11 cellular contexts compared by ENCODE assay signal in the genomic region with DNA sequence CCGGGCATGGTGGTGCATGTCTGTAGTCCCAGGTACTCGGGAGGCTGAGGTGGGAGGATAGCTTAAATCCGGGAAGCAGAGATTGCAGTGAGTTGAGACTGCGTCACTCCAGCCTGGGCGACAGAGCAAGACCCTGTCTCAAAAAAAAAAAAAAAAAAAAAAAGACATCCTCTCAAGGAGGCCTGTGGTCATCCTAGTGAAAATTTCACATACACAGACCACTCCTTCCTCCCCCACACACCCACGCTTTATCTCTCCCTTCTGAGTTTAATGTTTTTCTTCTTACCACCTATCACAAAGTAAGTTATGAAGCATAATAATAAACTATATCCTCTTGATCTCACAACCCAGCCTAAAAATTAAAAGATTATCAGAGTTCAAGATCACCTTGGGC. TPM values are rescaled to one million over a fixed set of nuclear protein-coding genes. Genes with fewer than 3 reads are reported as not detected.
A peak's percentile ranks its signal among the peaks of the same experiment; 100 is the strongest.
DNase-seq lines count a peak whose midpoint lies in the region; ATAC-seq, FAIRE-seq and TF ChIP-seq lines count a peak whose summit lies in the region.
"Had no signal": no experiment of that assay in that cellular context is flagged by ENCODE, and none has a peak within 500 bp of the region (broad histone marks: within the 10 kb centered on the region; RNA-seq: fewer than 3 reads in every experiment).

No MANE protein-coding gene starts in this region.

- no peaks in the 10 kb centered on the region for H3K9me2 ChIP-seq in PC-9 (ENCODE audit: insufficient read depth)

- peaks cover 9% of the 10 kb centered on the region for H3K9me3 Mint-ChIP-seq in endodermal cell

- POLR2A ChIA-PET in HepG2 (lab: Yijun Ruan, JAX) (interaction anchor here (0.6 to 2.1 kb wide), 3 partner anchors 10 to 385 kb away, joined by 3 to 5 read pairs (median 4); no protein-coding TSS in a partner anchor), PC-9 (lab: Charles Lee; ENCODE audit: unreplicated experiment) (interaction anchor here (0.6 kb wide), 1 partner anchor 741 kb away, joined by 4 read pairs; no protein-coding TSS in a partner anchor)

- TF ChIP-seq CTCF in HepG2 (CRISPR knock-in tag; IDR thresholded peaks at IDR 0.05) (no peak), right lobe of liver (IDR thresholded peaks at IDR 0.05) (no peak), PC-9 (conservative IDR thresholded peaks at IDR 0.05) (no peak), endodermal cell (conservative IDR thresholded peaks at IDR 0.05) (no peak), testis (IDR thresholded peaks at IDR 0.05) (no peak)

- no peaks in the 10 kb centered on the region; a peak in 1 of 5 replicates for H3K27me3 ChIP-seq in HepG2 (ENCODE audit: control insufficient read depth in 1 of 2, insufficient read depth in 2 of 2, low read length in 2 of 2)
- H3K27me3 ChIP-seq in right lobe of liver: no peaks in the 10 kb centered on the region
- no peaks in the 10 kb centered on the region for H3K27me3 ChIP-seq in PC-9 (ENCODE audit: insufficient read depth, low read depth)
- no peaks in the 10 kb centered on the region for H3K27me3 ChIP-seq in endodermal cell (ENCODE audit: control insufficient read depth, insufficient read depth, low read length, poor library complexity, severe bottlenecking)
- no peaks in the 10 kb centered on the region for H3K27me3 ChIP-seq in testis

- ATAC-seq in HepG2 (no peak), right lobe of liver (no peak), HG03460 (IDR thresholded peaks at IDR 0.05; ENCODE audit: unreplicated experiment) (no peak)

- H3K9me3 ChIP-seq in HepG2 (ENCODE audit: low read length): no peaks in the 10 kb centered on the region
- H3K9me3 ChIP-seq in right lobe of liver: no peaks in the 10 kb centered on the region
- no peaks in the 10 kb centered on the region for H3K9me3 ChIP-seq in PC-9 (ENCODE audit: insufficient read depth, low read depth)
- H3K9me3 ChIP-seq in endodermal cell (ENCODE audit: control insufficient read depth, low read length): peaks cover 9% of the 10 kb centered on the region
- H3K9me3 ChIP-seq in testis: no peaks in the 10 kb centered on the region

- TF ChIP-seq POLR2A in HepG2 (IDR thresholded peaks at IDR 0.05; ENCODE audit: insufficient read depth in 1 of 2, low read depth in 2 of 2, low read length in 2 of 2) (no peak), right lobe of liver (IDR thresholded peaks at IDR 0.05) (no peak), testis (IDR thresholded peaks at IDR 0.05) (no peak)

- in situ Hi-C loops in HepG2 (cut with HindIII; ENCODE audit: extremely low pct_ligation_motif_present, low pct_unique_long_range_greater_than_20kb): no loop called here

- TF ChIP-seq EP300 in HepG2 (IDR thresholded peaks at IDR 0.05; ENCODE audit: low read depth in 2 of 2, low read length in 2 of 2): no peak
- TF ChIP-seq EP300 in HepG2 (CRISPR knock-in tag; IDR thresholded peaks at IDR 0.05; ENCODE audit: borderline replicate concordance): no peak

- H3K4me3 ChIP-seq in HepG2 (replicated peaks in 1 of 3; ENCODE audit: insufficient read depth in 1 of 3, low read depth in 2 of 3, low read length in 3 of 3) (peak overlapping the region in 1 of 3 experiments; percentile 97; a peak in 2 of 6 replicates), right lobe of liver (no peak overlapping the region), PC-9 (peak overlapping the region; percentile 89), endodermal cell (ENCODE audit: low read length) (peak overlapping the region; percentile 93), testis (no peak overlapping the region)

- no peak for FAIRE-seq in HepG2 (lab: Jason Lieb, UNC)

- CTCF ChIA-PET in HepG2 (lab: Yijun Ruan, JAX; ENCODE audit: low intra/inter-chr PET ratio, low total read pairs): no interaction called here
- CTCF ChIA-PET in PC-9 (lab: Charles Lee): no interaction called here

- peaks cover 12% of the 10 kb centered on the region; the same call in 1 of the 2 replicates for H3F3A ChIP-seq in PC-9 (ENCODE audit: insufficient read depth, low read depth)

- H3K36me3 Mint-ChIP-seq in endodermal cell (ENCODE audit: low read depth): peaks cover 11% of the 10 kb centered on the region
- H3K36me3 Mint-ChIP-seq: memory B cell had no signal

- no peaks in the 10 kb centered on the region for H3K27me3 Mint-ChIP-seq in endodermal cell (ENCODE audit: insufficient read depth)

- H3K27ac ChIP-seq in HepG2 (ENCODE audit: extremely low read length, insufficient read depth, low read length) (no peak overlapping the region), right lobe of liver (no peak overlapping the region), PC-9 (no peak overlapping the region), endodermal cell (ENCODE audit: low read depth, low read length) (no peak overlapping the region), testis (peak overlapping the region in 1 of 2 donors; percentile 65)

- H4K20me1 ChIP-seq in HepG2 (ENCODE audit: insufficient read depth, low read length) (no peaks in the 10 kb centered on the region), PC-9 (ENCODE audit: insufficient read depth) (peaks cover 6% of the 10 kb centered on the region; the same call in 1 of the 2 replicates)

- no peak overlapping the region for H3K27ac Mint-ChIP-seq in endodermal cell

- BruUV-seq in HepG2 (replicated peaks; lab: Mats Ljungman, UMichigan): no TSS peak
- BruUV-seq in PC-9 (replicated peaks; lab: Mats Ljungman, UMichigan): no TSS peak

- H3K36me3 ChIP-seq in HepG2 (replicated peaks in 1 of 2; ENCODE audit: control insufficient read depth in 1 of 2, insufficient read depth in 2 of 2, low read length in 2 of 2) (peaks cover 2 to 10% of the 10 kb centered on the region in 2 experiments; a peak in 4 of 5 replicates), right lobe of liver (peaks cover 0 to 10% (median 3%) of the 10 kb centered on the region in 4 donors), PC-9 (ENCODE audit: low read depth) (peaks cover 14% of the 10 kb centered on the region), endodermal cell (ENCODE audit: control insufficient read depth, insufficient read depth, low read length) (peaks cover 16% of the 10 kb centered on the region), testis (ENCODE audit: low read depth, missing control alignments) (no peaks in the 10 kb centered on the region)

- peaks cover 4% of the 10 kb centered on the region for H3K4me1 Mint-ChIP-seq in endodermal cell

- H3K4me2 ChIP-seq in HepG2 (ENCODE audit: low read depth, low read length) (peak overlapping the region; percentile 87), PC-9 (peak overlapping the region; percentile 78)

- H3K9ac ChIP-seq in HepG2 (ENCODE audit: insufficient read depth, low read depth, low read length) (no peak overlapping the region), endodermal cell (ENCODE audit: extremely low read depth, low read length, poor library complexity, severe bottlenecking) (no peak overlapping the region)

- intact Hi-C loops in HepG2 (cut with micrococcal nuclease; ENCODE audit: unreplicated experiment): no loop called here
- intact Hi-C loops in right lobe of liver (cut with DNase I): no loop called here
- intact Hi-C loops in PC-9 (cut with micrococcal nuclease; ENCODE audit: unreplicated experiment): loop anchor here (5.0 kb wide), 1 partner anchor 339 kb away; the partner anchor contains the start of gene PITPNC1
- intact Hi-C loops in testis (cut with DNase I; ENCODE audit: low total_unique reads): no loop called here

- TF ChIP-seq RAD21 in HepG2 (CRISPR knock-in tag; IDR thresholded peaks at IDR 0.05): no peak

- H3K4me1 ChIP-seq in HepG2 (ENCODE audit: insufficient read depth, low read length) (peaks cover 33% of the 10 kb centered on the region), right lobe of liver (peaks cover 0 to 15% (median 6%) of the 10 kb centered on the region in 4 donors), PC-9 (replicated peaks; ENCODE audit: insufficient read depth) (peaks cover 10% of the 10 kb centered on the region), endodermal cell (ENCODE audit: control insufficient read depth, insufficient read depth, low read length) (peaks cover 2% of the 10 kb centered on the region), testis (peaks cover 18% of the 10 kb centered on the region)

- 83% methylated on average over 6 of the region's 6 CpGs for WGBS in HepG2 (ENCODE audit: low lambda C conversion rate)
- WGBS in right lobe of liver (ENCODE audit: insufficient coverage, low coverage, low lambda C conversion rate, missing lambda C conversion rate): 93% methylated on average over 3 of the region's 6 CpGs
- WGBS in endodermal cell (ENCODE audit: insufficient coverage in 1 of 2, insufficient read length in 1 of 2), 2 experiments: 96 to 100% methylated on average over 1 to 6 of the region's 6 CpGs
- 42 to 51% methylated on average over 6 of the region's 6 CpGs for WGBS in testis, 2 donors

- H3K79me2 ChIP-seq in HepG2 (ENCODE audit: insufficient read depth, low read length) (peaks cover 24% of the 10 kb centered on the region), PC-9 (ENCODE audit: low read depth) (peaks cover 33% of the 10 kb centered on the region)

- H3K4me3 Mint-ChIP-seq in endodermal cell: no peak overlapping the region

- no peak for DNase-seq in HepG2 (ENCODE audit: low spot score)
- DNase-seq in right lobe of liver: no peak
- DNase-seq in PC-9: no peak
- DNase-seq in endodermal cell: no peak
- DNase-seq in testis: peak; percentile 18
- DNase-seq in NCI-H510A treated with DMSO at 0.1 percent for 48 hours (lab: John Stamatoyannopoulos, UW): no peak
- DNase-seq in NCI-H226: no peak
- DNase-seq: GF-D8, NCI-H187 had no signal

- H2AFZ ChIP-seq in HepG2 (ENCODE audit: low read length): no peak overlapping the region
- no peak overlapping the region; the same call in 1 of the 2 replicates for H2AFZ ChIP-seq in PC-9

RNA-seq across cellular contexts. Expression of gene NOL11, which starts 1.3 kb away (rescaled TPM):
- total RNA-seq in HepG2 (2016; rRNA removed; fragmentation: Illumina TruSeq; extraction: Trizol) (124 and 187 TPM in 2 replicates), right lobe of liver (10 to 100 TPM; 15.8 to 22.1 (median 19.5) TPM), PC-9 (2021) (22.3 and 38.2 TPM in 2 replicates), endodermal cell (10 to 100 TPM; 48.3 to 60.7 TPM), testis (10 to 100 TPM; 31.4 to 35.6 TPM)
- total RNA-seq in HepG2 (2016; cell fraction: cytosol; rRNA removed; fragmentation: Illumina TruSeq; extraction: Trizol; ENCODE audit: low read depth): 13.5 and 17.7 TPM in 2 replicates
- total RNA-seq in HepG2 (2016; cell fraction: insoluble cytoplasmic fraction; rRNA removed; fragmentation: Illumina TruSeq; extraction: Trizol): 119 and 181 TPM in 2 replicates
- 41.0 and 49.3 TPM in 2 replicates for total RNA-seq in HepG2 (2016; cell fraction: membrane; rRNA removed; fragmentation: Illumina TruSeq; extraction: Trizol)
- total RNA-seq in HepG2 (2016; cell fraction: nucleus; rRNA removed; fragmentation: Illumina TruSeq; extraction: Trizol): 110 and 111 TPM in 2 replicates
- polyA plus RNA-seq in HepG2 (2011; rRNA removed) (33.5 and 45.8 TPM in 2 replicates), testis (ENCODE audit: insufficient read depth, low read depth, low replicate concordance) (20.5 TPM)
- polyA plus RNA-seq in HepG2 (2011; cell fraction: cytosol; rRNA removed): 14.8 and 21.3 TPM in 2 replicates
- 25.9 and 30.0 TPM in 2 replicates for polyA plus RNA-seq in HepG2 (2011; cell fraction: nucleus; rRNA removed)
- 44.1 and 58.2 TPM in 2 replicates for polyA plus RNA-seq in HepG2 (2012)
- 5.1 and 6.9 TPM in 2 replicates for polyA plus RNA-seq in HepG2 (2016; cell fraction: cytosol; fragmentation: Illumina TruSeq; extraction: Trizol; ENCODE audit: low read depth)
- polyA plus RNA-seq in HepG2 (2016; cell fraction: insoluble cytoplasmic fraction; fragmentation: Illumina TruSeq; extraction: Trizol; ENCODE audit: low read depth): 140 and 158 TPM in 2 replicates
- 20.6 and 22.8 TPM in 2 replicates for polyA plus RNA-seq in HepG2 (2016; cell fraction: membrane; fragmentation: Illumina TruSeq; extraction: Trizol; ENCODE audit: low read depth)
- 143 and 159 TPM in 2 replicates for polyA plus RNA-seq in HepG2 (2016; cell fraction: nucleus; fragmentation: Illumina TruSeq; extraction: Trizol; ENCODE audit: insufficient read depth, low read depth)
- 28.1 and 48.6 TPM in 2 replicates for polyA minus RNA-seq in HepG2 (2011; rRNA and poly(A)+ RNA removed; ENCODE audit: low replicate concordance)
- 80.5 and 83.1 TPM in 2 replicates for polyA minus RNA-seq in HepG2 (2011; cell fraction: cytosol; rRNA and poly(A)+ RNA removed)
- polyA minus RNA-seq in HepG2 (2011; cell fraction: nucleus; rRNA and poly(A)+ RNA removed): 134 and 139 TPM in 2 replicates
- 61.8 TPM for polyA plus RNA-seq in endodermal cell (2013, experiment 1 of 2)
- polyA plus RNA-seq in endodermal cell (2013, experiment 2 of 2): 55.2 TPM

Comparison
In these comparisons a context has a peak if more than half of its experiments do, and no peak if none do; other contexts are left out.
1. H3K4me3 ChIP-seq: peak in PC-9 (single experiment) and endodermal cell (single experiment); none in right lobe of liver (0 of 3) and testis (0 of 2).